Comparison of ENCODE assay signal across 14 cellular contexts in genomic region chr1:32182060-32182459, GRCh38. TPM values are rescaled to one million over a fixed set of nuclear protein-coding genes. Genes with fewer than 3 reads are reported as not detected.
DNase-seq lines count a peak whose midpoint lies in the region; ATAC-seq and TF ChIP-seq lines count a peak whose summit lies in the region.
"Had no signal": no experiment of that assay in that cellular context is flagged by ENCODE, and none has a peak within 500 bp of the region (broad histone marks: within the 10 kb centered on the region; RNA-seq: fewer than 3 reads in every experiment).

No MANE protein-coding gene starts in this region.

- H3K27me3 ChIP-seq in psoas muscle (ENCODE audit: insufficient read depth in 3 of 3, low read length in 2 of 3), result no peaks in the 10 kb centered on the region
- H3K27me3 ChIP-seq in heart left ventricle, result no peaks in the 10 kb centered on the region
- H3K27me3 ChIP-seq: cardiac muscle cell, tibial nerve had no signal

- H3K36me3 ChIP-seq in OCI-LY7 (ENCODE audit: insufficient read depth, low read length), result peaks cover 65% of the 10 kb centered on the region
- H3K36me3 ChIP-seq in psoas muscle (ENCODE audit: insufficient read depth in 1 of 2, low read depth in 1 of 2), result peaks cover 7 to 61% of the 10 kb centered on the region in 2 donors
- H3K36me3 ChIP-seq in heart left ventricle, result peaks cover 0 to 61% (median 59%) of the 10 kb centered on the region in 9 donors

- H3K27ac ChIP-seq in OCI-LY7 (ENCODE audit: low read depth, low read length, poor library complexity, severe bottlenecking), result no peak overlapping the region
- H3K27ac ChIP-seq in psoas muscle, result peak overlapping the region; percentile 98
- H3K27ac ChIP-seq in heart left ventricle, result peak overlapping the region in 1 of 12 donors; percentile 99
- H3K27ac ChIP-seq: cardiac muscle cell had no signal

- peak overlapping the region; percentile 72 for H3K4me2 ChIP-seq in OCI-LY7 (ENCODE audit: low read length)

- H3K4me3 Mint-ChIP-seq in T-helper 1 cell treated with Interleukin-12 subunit alpha and Interleukin-12 subunit beta and Interleukin-4 antibody, amounts not matched to agents 30 μg/mL and 1 μg/mL, for 36 hours, result peak overlapping the region; percentile 56
- no peak overlapping the region for H3K4me3 Mint-ChIP-seq in central memory CD8-positive, alpha-beta T cell

- no peaks in the 10 kb centered on the region for H3K27me3 Mint-ChIP-seq in T-helper 1 cell treated with Interleukin-12 subunit alpha and Interleukin-12 subunit beta and Interleukin-4 antibody, amounts not matched to agents 30 μg/mL and 1 μg/mL, for 36 hours (ENCODE audit: low read depth)
- no peaks in the 10 kb centered on the region for H3K27me3 Mint-ChIP-seq in central memory CD8-positive, alpha-beta T cell

- H3K4me1 ChIP-seq in OCI-LY7 (ENCODE audit: insufficient read depth, low read length, poor library complexity, severe bottlenecking) (peaks cover 46% of the 10 kb centered on the region), psoas muscle (peaks cover 45% of the 10 kb centered on the region), heart left ventricle (peaks cover 4 to 69% (median 46%) of the 10 kb centered on the region in 12 donors)

- intact Hi-C loops in OCI-LY7 (cut with micrococcal nuclease; ENCODE audit: unreplicated experiment) (no loop called here), psoas muscle (cut with DNase I) (loop anchor here in 1 of 2 donors (5.0 kb wide), 1 partner anchor 75 kb away; the partner anchor contains the start of gene KPNA6), heart left ventricle (cut with DNase I) (no loop called here)

- H4K20me1 ChIP-seq in OCI-LY7 (ENCODE audit: insufficient read depth, low read length), result peaks cover 16% of the 10 kb centered on the region

- 82 to 91% (median 85%) methylated on average over 6 of the region's 6 CpGs for WGBS in psoas muscle, 3 donors
- 88 to 95% (median 90%) methylated on average over 6 of the region's 6 CpGs for WGBS in heart left ventricle, 4 donors

- no peak for ATAC-seq in central memory CD8-positive, alpha-beta T cell (replicated peaks; ENCODE audit: extremely low read depth, poor library complexity, severe bottlenecking)
- ATAC-seq in psoas muscle (no peak), heart left ventricle (no peak)

- TF ChIP-seq CTCF in OCI-LY7 (conservative IDR thresholded peaks at IDR 0.05; ENCODE audit: low read length) (no peak), psoas muscle (IDR thresholded peaks at IDR 0.05) (no peak), GM10266 (IDR thresholded peaks at IDR 0.05; ENCODE audit: control insufficient read depth, insufficient read depth, low read depth, missing control alignments) (no peak), heart left ventricle (IDR thresholded peaks at IDR 0.05) (no peak)

- no peak for DNase-seq in T-helper 1 cell
- DNase-seq in OCI-LY7 (ENCODE audit: low spot score), result no peak
- no peak for DNase-seq in central memory CD8-positive, alpha-beta T cell (ENCODE audit: low spot score in 2 of 2)
- no peak for DNase-seq in psoas muscle
- DNase-seq in GM10266 (ENCODE audit: extremely low spot score), result no peak
- no peak for DNase-seq in NCI-H526 (lab: John Stamatoyannopoulos, UW)
- DNase-seq in heart left ventricle, result no peak
- DNase-seq: hypothalamus; NCI-H2107; stimulated activated CD4-positive, alpha-beta T cell treated with anti-CD3 and anti-CD28 coated beads, Interleukin-4, amount 100 ng/mL, for 1 hour had no signal

- no peak for TF ChIP-seq POLR2A in heart left ventricle (IDR thresholded peaks at IDR 0.05)

- peaks cover 45% of the 10 kb centered on the region for H3K36me3 Mint-ChIP-seq in T-helper 1 cell treated with Interleukin-12 subunit alpha and Interleukin-12 subunit beta and Interleukin-4 antibody, amounts not matched to agents 30 μg/mL and 1 μg/mL, for 36 hours (ENCODE audit: low read depth)
- peaks cover 46% of the 10 kb centered on the region for H3K36me3 Mint-ChIP-seq in central memory CD8-positive, alpha-beta T cell (ENCODE audit: insufficient read depth)

- POLR2A ChIA-PET in OCI-LY7 (lab: Charles Lee), result interaction anchor here (0.5 kb wide), 1 partner anchor 565 kb away, joined by 4 read pairs; no protein-coding TSS in a partner anchor

- H2AFZ ChIP-seq in OCI-LY7 (ENCODE audit: low read length), result no peak overlapping the region

- H3K4me1 Mint-ChIP-seq in T-helper 1 cell treated with Interleukin-12 subunit alpha and Interleukin-12 subunit beta and Interleukin-4 antibody, amounts not matched to agents 30 μg/mL and 1 μg/mL, for 36 hours (ENCODE audit: low read depth), result peaks cover 41% of the 10 kb centered on the region
- H3K4me1 Mint-ChIP-seq in central memory CD8-positive, alpha-beta T cell, result peaks cover 55% of the 10 kb centered on the region

- H3K9me2 ChIP-seq in OCI-LY7 (ENCODE audit: insufficient read depth, low read length), result no peaks in the 10 kb centered on the region

- BruUV-seq in OCI-LY7 (replicated peaks; lab: Mats Ljungman, UMichigan), result no TSS peak

- H3K9me3 Mint-ChIP-seq in T-helper 1 cell treated with Interleukin-12 subunit alpha and Interleukin-12 subunit beta and Interleukin-4 antibody, amounts not matched to agents 30 μg/mL and 1 μg/mL, for 36 hours, result no peaks in the 10 kb centered on the region
- H3K9me3 Mint-ChIP-seq in central memory CD8-positive, alpha-beta T cell, result no peaks in the 10 kb centered on the region

- peak overlapping the region; percentile 78 for H3K4me3 ChIP-seq in OCI-LY7 (ENCODE audit: low read depth, low read length, poor library complexity, severe bottlenecking)
- peak overlapping the region; percentile 81 for H3K4me3 ChIP-seq in psoas muscle
- peak overlapping the region in 3 of 12 donors; percentile 66 to 75 (median 66) for H3K4me3 ChIP-seq in heart left ventricle
- H3K4me3 ChIP-seq: cardiac muscle cell had no signal

- peak overlapping the region; percentile 35 for H3K27ac Mint-ChIP-seq in T-helper 1 cell treated with Interleukin-12 subunit alpha and Interleukin-12 subunit beta and Interleukin-4 antibody, amounts not matched to agents 30 μg/mL and 1 μg/mL, for 36 hours
- peak overlapping the region; percentile 58 for H3K27ac Mint-ChIP-seq in central memory CD8-positive, alpha-beta T cell (ENCODE audit: low read depth)

- H3K9me3 ChIP-seq in OCI-LY7 (ENCODE audit: low read length) (no peaks in the 10 kb centered on the region), psoas muscle (no peaks in the 10 kb centered on the region), heart left ventricle (no peaks in the 10 kb centered on the region)
- H3K9me3 ChIP-seq: tibial nerve had no signal

- peaks cover 65% of the 10 kb centered on the region for H3K79me2 ChIP-seq in OCI-LY7 (ENCODE audit: insufficient read depth, low read depth, low read length)

- CTCF ChIA-PET in OCI-LY7 (lab: Charles Lee; ENCODE audit: unreplicated experiment), result no interaction called here

RNA-seq across cellular contexts. Expression of gene TXLNA, which starts 2.6 kb away (rescaled TPM):
- total RNA-seq in OCI-LY7 (2014; rRNA removed; shearing (Covaris generic)), result 42.0 and 47.5 TPM in 2 replicates
- total RNA-seq in OCI-LY7 (2022), result 46.4 and 47.3 TPM in 2 replicates
- total RNA-seq in psoas muscle, result 10 to 100 TPM; 12.9 to 21.5 (median 19.7) TPM
- 10 to 100 TPM in 2 of 3 donors, 1 to 10 TPM in 1; 8.0 to 15.7 (median 12.6) TPM for polyA plus RNA-seq in psoas muscle
- 10 to 100 TPM; 13.2 to 35.9 (median 18.6) TPM for total RNA-seq in heart left ventricle
- polyA plus RNA-seq in heart left ventricle, result 10 to 100 TPM in 1 of 2 donors, 1 to 10 TPM in 1; 8.7 to 21.5 TPM

RNA-seq across cellular contexts. Expression of gene CCDC28B, which starts 18.3 kb away (rescaled TPM):
- 28.3 and 32.8 TPM in 2 replicates for total RNA-seq in OCI-LY7 (2014; rRNA removed; shearing (Covaris generic))
- total RNA-seq in OCI-LY7 (2022), result 53.4 and 54.4 TPM in 2 replicates
- 10 to 100 TPM; 38.7 to 69.2 (median 51.3) TPM for total RNA-seq in psoas muscle
- 10 to 100 TPM; 22.2 to 63.6 (median 44.3) TPM for polyA plus RNA-seq in psoas muscle
- total RNA-seq in heart left ventricle, result 10 to 100 TPM; 12.5 to 23.7 (median 16.5) TPM
- 10 to 100 TPM; 19.0 to 40.2 TPM for polyA plus RNA-seq in heart left ventricle

RNA-seq across cellular contexts. Expression of gene IQCC, which starts 23.4 kb away (rescaled TPM):
- 12.1 and 14.5 TPM in 2 replicates for total RNA-seq in OCI-LY7 (2014; rRNA removed; shearing (Covaris generic))
- total RNA-seq in OCI-LY7 (2022) (8.0 and 8.4 TPM in 2 replicates), psoas muscle (1 to 10 TPM in 1 of 4 donors, under 1 TPM in 3; 0.24 to 1.1 (median 0.59) TPM), heart left ventricle (1 to 10 TPM in 2 of 9 donors, under 1 TPM in 7; 0.56 to 1.9 (median 0.74) TPM)
- polyA plus RNA-seq in psoas muscle (1 to 10 TPM in 1 of 3 donors, under 1 TPM in 2; 0.46 to 1.2 (median 0.69) TPM), heart left ventricle (under 1 TPM; 0.83 to 0.95 TPM)

RNA-seq across cellular contexts. Expression of gene DCDC2B, which starts 26.8 kb away (rescaled TPM):
- total RNA-seq in OCI-LY7 (2014; rRNA removed; shearing (Covaris generic)), result 0.06 and 0.15 TPM in 2 replicates
- 0.26 and 0.29 TPM in 2 replicates for total RNA-seq in OCI-LY7 (2022)
- total RNA-seq in psoas muscle, result not detected
- under 1 TPM in 1 of 3 donors, not detected in 2; 0.04 TPM for polyA plus RNA-seq in psoas muscle
- not detected for total RNA-seq in heart left ventricle
- not detected for polyA plus RNA-seq in heart left ventricle
- total RNA-seq: A172, cardiac muscle cell, tibial nerve had no signal

RNA-seq across cellular contexts. Expression of gene TMEM234, which starts 40.1 kb away (rescaled TPM):
- 14.9 and 17.1 TPM in 2 replicates for total RNA-seq in OCI-LY7 (2014; rRNA removed; shearing (Covaris generic))
- 17.5 and 24.5 TPM in 2 replicates for total RNA-seq in OCI-LY7 (2022)
- 1 to 10 TPM; 2.6 to 7.7 (median 4.5) TPM for total RNA-seq in psoas muscle
- polyA plus RNA-seq in psoas muscle, result 1 to 10 TPM; 4.6 to 9.8 (median 7.1) TPM
- 10 to 100 TPM in 6 of 9 donors, 1 to 10 TPM in 3; 8.8 to 19.8 (median 10.8) TPM for total RNA-seq in heart left ventricle
- polyA plus RNA-seq in heart left ventricle, result 10 to 100 TPM in 1 of 2 donors, 1 to 10 TPM in 1; 7.7 to 19.4 TPM
